In the genomic region with DNA sequence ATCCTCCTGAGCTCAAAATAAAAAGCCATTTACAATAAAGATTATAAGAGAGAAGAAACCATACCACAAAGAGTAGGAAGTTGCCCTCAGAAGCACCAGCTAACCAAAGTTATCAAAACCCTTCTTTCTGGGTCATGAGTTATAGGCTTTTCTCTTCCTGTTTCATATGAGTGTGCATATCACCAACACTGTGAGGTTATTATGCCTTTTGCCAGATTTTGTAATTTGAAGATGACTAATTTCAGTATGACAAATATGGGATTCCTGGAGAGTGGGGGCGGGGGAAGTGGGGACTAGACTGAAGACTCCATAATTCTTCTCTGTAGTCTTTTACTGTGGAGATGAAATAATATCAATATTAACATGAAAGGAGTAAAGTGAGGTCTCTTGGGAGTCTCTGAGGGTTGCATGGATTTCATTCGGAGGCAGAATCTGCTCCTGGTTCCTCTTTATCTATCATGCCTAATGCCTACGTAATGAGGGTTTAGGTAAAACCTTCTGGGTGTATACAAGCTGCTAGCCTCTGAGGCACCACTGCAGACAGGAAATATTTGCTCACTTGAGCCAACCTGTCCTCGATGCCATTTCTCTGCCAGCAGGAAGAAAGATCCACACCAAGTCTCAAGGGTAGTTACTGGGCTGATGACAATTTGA, we compare ENCODE assay signal across 8 cellular contexts. TPM values are rescaled to one million over a fixed set of nuclear protein-coding genes. Genes with fewer than 3 reads are reported as not detected.
A peak's percentile ranks its signal among the peaks of the same experiment; 100 is the strongest.
DNase-seq lines count a peak whose midpoint lies in the region; ATAC-seq and TF ChIP-seq lines count a peak whose summit lies in the region.
"Had no signal": no experiment of that assay in that cellular context is flagged by ENCODE, and none has a peak within 500 bp of the region (broad histone marks: within the 10 kb centered on the region; RNA-seq: fewer than 3 reads in every experiment).

No MANE protein-coding gene starts in this region.

- POLR2A ChIA-PET in T-cell (lab: Charles Lee): interaction anchor here (0.6 to 1.0 kb wide), 7 partner anchors 9 to 901 kb away, joined by 3 to 5 read pairs (median 3); no protein-coding TSS in a partner anchor

- CTCF ChIA-PET in T-cell (lab: Charles Lee): interaction anchor here in 1 of 2 donors (0.7 to 1.3 kb wide), 6 partner anchors 10 to 1036 kb away, joined by 3 to 4 read pairs (median 4); a partner anchor contains a TSS

- H3K36me3 Mint-ChIP-seq in T-cell: peaks cover 30% of the 10 kb centered on the region
- peaks cover 46% of the 10 kb centered on the region for H3K36me3 Mint-ChIP-seq in stimulated activated memory B cell treated with anti-CD40 and anti-IgM and Interleukin-4, amounts not matched to agents 10 μg/mL and 1 μg/mL and 100 μg/mL, for 72 hours

- no peaks in the 10 kb centered on the region for H3K27me3 Mint-ChIP-seq in T-cell
- H3K27me3 Mint-ChIP-seq in stimulated activated memory B cell treated with anti-CD40 and anti-IgM and Interleukin-4, amounts not matched to agents 10 μg/mL and 1 μg/mL and 100 μg/mL, for 72 hours: no peaks in the 10 kb centered on the region

- peak overlapping the region; percentile 58 to 76 for H3K27ac ChIP-seq in lung (ENCODE audit: low read depth in 1 of 2, low read length in 1 of 2)

- peaks cover 65 to 75% (median 72%) of the 10 kb centered on the region in 3 donors for H3K4me1 Mint-ChIP-seq in T-cell
- peaks cover 67% of the 10 kb centered on the region for H3K4me1 Mint-ChIP-seq in stimulated activated memory B cell treated with anti-CD40 and anti-IgM and Interleukin-4, amounts not matched to agents 10 μg/mL and 1 μg/mL and 100 μg/mL, for 72 hours

- H3K4me1 ChIP-seq in lung (ENCODE audit: control insufficient read depth in 2 of 2, insufficient read depth in 2 of 2, low read length in 2 of 2): peaks cover 5 to 7% of the 10 kb centered on the region in 2 donors

- H3K4me3 Mint-ChIP-seq in T-cell: peak overlapping the region; percentile 92 to 93 (median 92)
- peak overlapping the region; percentile 97 for H3K4me3 Mint-ChIP-seq in stimulated activated memory B cell treated with anti-CD40 and anti-IgM and Interleukin-4, amounts not matched to agents 10 μg/mL and 1 μg/mL and 100 μg/mL, for 72 hours
- H3K4me3 Mint-ChIP-seq: neural crest cell had no signal

- H3K9me3 Mint-ChIP-seq in T-cell: no peaks in the 10 kb centered on the region
- H3K9me3 Mint-ChIP-seq in stimulated activated memory B cell treated with anti-CD40 and anti-IgM and Interleukin-4, amounts not matched to agents 10 μg/mL and 1 μg/mL and 100 μg/mL, for 72 hours: no peaks in the 10 kb centered on the region
- H3K9me3 Mint-ChIP-seq: neural crest cell had no signal

- H3K36me3 ChIP-seq in lung (ENCODE audit: control insufficient read depth in 2 of 2, insufficient read depth in 2 of 2, low read length in 2 of 2): peaks cover 6 to 11% of the 10 kb centered on the region in 2 donors

- H3K27me3 ChIP-seq in lung (ENCODE audit: control insufficient read depth, insufficient read depth): no peaks in the 10 kb centered on the region

- H3K27ac Mint-ChIP-seq in T-cell: peak overlapping the region; percentile 96 to 100
- H3K27ac Mint-ChIP-seq in stimulated activated memory B cell treated with anti-CD40 and anti-IgM and Interleukin-4, amounts not matched to agents 10 μg/mL and 1 μg/mL and 100 μg/mL, for 72 hours: peak overlapping the region; percentile 99

- no peak overlapping the region for H3K4me3 ChIP-seq in lung

- H3K9me3 ChIP-seq in lung (ENCODE audit: control insufficient read depth in 2 of 2, insufficient read depth in 1 of 2, low read length in 1 of 2): no peaks in the 10 kb centered on the region

- TF ChIP-seq CTCF in lung (IDR thresholded peaks at IDR 0.05; ENCODE audit: control extremely low read depth, extremely low read depth): no peak

- ATAC-seq in GM18861 (IDR thresholded peaks at IDR 0.05; ENCODE audit: unreplicated experiment) (peak; percentile 18), HG03457 (IDR thresholded peaks at IDR 0.05; ENCODE audit: unreplicated experiment) (peak; percentile 23), T-cell (replicated peaks in 1 of 4) (peak; percentile 16 to 38 (median 28)), lung (ENCODE audit: insufficient read depth, low FRiP score) (no peak), HG02852 (IDR thresholded peaks at IDR 0.05; ENCODE audit: unreplicated experiment) (no peak)
- peak; percentile 60 for ATAC-seq in stimulated activated memory B cell treated with anti-CD40 and anti-IgM and Interleukin-4, amounts not matched to agents 10 μg/mL and 1 μg/mL and 100 μg/mL, for 72 hours

- DNase-seq in T-cell (peak in 17 of 34 experiments; percentile 5 to 69 (median 22)), astrocyte of the hippocampus (ENCODE audit: low read depth, low spot score) (peak; percentile 32), lung (ENCODE audit: low spot score) (no peak)

- WGBS in lung, 2 donors: 22 to 43% methylated on average over 4 of the region's 4 CpGs

RNA-seq across cellular contexts. Expression of a gene that starts 2.1 kb away (rescaled TPM):
- total RNA-seq in T-cell (100 to 1,000 TPM in 3 of 5 donors, 10 to 100 TPM in 2; 86.8 to 158 (median 142) TPM), lung (10 to 100 TPM in 1 of 2 donors, 1 to 10 TPM in 1; 9.3 to 31.3 TPM)
- polyA plus RNA-seq in lung: 10 to 100 TPM; 20.4 to 35.0 TPM

RNA-seq across cellular contexts. Expression of a gene that starts 5.3 kb away (rescaled TPM):
- total RNA-seq in T-cell (10 to 100 TPM; 32.2 to 41.7 (median 34.0) TPM), lung (10 to 100 TPM; 39.1 to 47.0 TPM)
- polyA plus RNA-seq in lung: 10 to 100 TPM; 11.1 to 23.4 TPM

RNA-seq across cellular contexts. Expression of a gene that starts 48.9 kb away (rescaled TPM):
- 1 to 10 TPM; 2.4 to 4.3 (median 2.9) TPM for total RNA-seq in T-cell
- total RNA-seq in lung: 1 to 10 TPM; 1.3 to 2.0 TPM
- under 1 TPM; 0.28 to 0.80 TPM for polyA plus RNA-seq in lung

Comparison
In these comparisons a context has a peak if more than half of its experiments do, and no peak if none do; other contexts are left out.
1. ATAC-seq: peak in GM18861 (single experiment), HG03457 (single experiment), T-cell (4 of 4) and stimulated activated memory B cell treated with anti-CD40 and anti-IgM and Interleukin-4, amounts not matched to agents 10 μg/mL and 1 μg/mL and 100 μg/mL, for 72 hours (single experiment); none in lung (single experiment) and HG02852 (single experiment).